In genomic region chr12:50201987-50202521, GRCh38 we compare ENCODE assay signal across 1 cellular context.
TF ChIP-seq lines count a peak whose summit lies in the region.

No MANE protein-coding gene starts in this region.

TF ChIP-seq in HEK293, 187 proteins besides CTCF, POLR2A, EP300 and RAD21 (continued from another document):
- no peak for TF ChIP-seq ZNF518A (tag by site-specific recombination; conservative IDR thresholded peaks at IDR 0.05; ENCODE audit: low read depth)
